In the genomic region with DNA sequence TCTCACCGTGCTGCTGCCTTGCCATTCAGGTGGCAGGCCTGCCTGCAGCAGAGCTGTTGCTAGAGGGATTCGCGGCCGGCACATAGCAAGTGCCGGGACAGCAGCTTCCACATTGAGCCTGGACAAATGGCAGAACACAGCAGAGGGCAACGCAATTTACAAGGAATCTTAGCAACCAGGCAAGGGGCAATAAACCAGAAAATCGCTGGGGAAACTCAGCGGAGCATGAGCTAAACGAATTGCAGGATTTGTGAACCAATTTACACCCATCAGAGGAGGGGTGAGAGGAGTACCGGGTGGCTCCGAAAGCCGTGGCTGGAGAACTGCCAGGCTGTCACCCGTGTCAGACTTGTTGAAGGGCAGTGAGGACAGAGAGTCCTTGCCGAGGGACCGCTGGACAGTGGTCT, we compare ENCODE assay signal across 21 cellular contexts. TPM values are rescaled to one million over a fixed set of nuclear protein-coding genes. Genes with fewer than 3 reads are reported as not detected.
DNase-seq lines count a peak whose midpoint lies in the region; ATAC-seq, FAIRE-seq and TF ChIP-seq lines count a peak whose summit lies in the region.
"Had no signal": no experiment of that assay in that cellular context is flagged by ENCODE, and none has a peak within 500 bp of the region (broad histone marks: within the 10 kb centered on the region; RNA-seq: fewer than 3 reads in every experiment).

No MANE protein-coding gene starts in this region.

- peaks cover 6% of the 10 kb centered on the region for H3K9me3 ChIP-seq in astrocyte (ENCODE audit: insufficient read depth, low read depth, low read length)
- H3K9me3 ChIP-seq: breast epithelium, lower lobe of right lung, vagina had no signal

- TF ChIP-seq CTCF in astrocyte (IDR thresholded peaks at IDR 0.05; ENCODE audit: insufficient read depth, low read depth, low read length), result no peak
- TF ChIP-seq CTCF in CD14-positive monocyte (IDR thresholded peaks at IDR 0.05), result no peak

- peaks cover 41% of the 10 kb centered on the region for H3K27me3 Mint-ChIP-seq in astrocyte (ENCODE audit: low read depth, unreplicated experiment)
- peaks cover 2 to 6% (median 6%) of the 10 kb centered on the region in 3 donors for H3K27me3 Mint-ChIP-seq in CD14-positive monocyte (ENCODE audit: low read depth in 3 of 3)

- H3K27me3 ChIP-seq in astrocyte (ENCODE audit: insufficient read depth, low read length), result no peaks in the 10 kb centered on the region
- H3K27me3 ChIP-seq: breast epithelium, vagina had no signal

- H3K4me3 Mint-ChIP-seq in astrocyte (ENCODE audit: unreplicated experiment) (no peak overlapping the region), CD14-positive monocyte (peak overlapping the region in 1 of 2 donors; percentile 40)
- H3K4me3 Mint-ChIP-seq: activated CD4-positive, alpha-beta memory T cell treated with anti-CD3 and anti-CD28 coated beads, Interleukin-2, amount 10 ng/mL, durations not matched to agents 7 days and 5 days; activated naive CD8-positive, alpha-beta T cell; activated T-cell treated with anti-CD3 and anti-CD28 coated beads, Interleukin-2, amount 50 U/mL, for 72 hours; naive thymus-derived CD8-positive, alpha-beta T cell had no signal

- DNase-seq in Right ventricle myocardium inferior (ENCODE audit: missing footprints), result no peak
- DNase-seq in cardiac septum (ENCODE audit: low spot score), result no peak
- no peak for DNase-seq in astrocyte (ENCODE audit: low read depth)
- DNase-seq in hypothalamus (lab: John Stamatoyannopoulos, UW), result peak in 30 of 51 donors; percentile 3 to 57 (median 26)
- DNase-seq in CD14-positive monocyte (ENCODE audit: low spot score), result no peak
- DNase-seq: activated CD4-positive, alpha-beta memory T cell treated with anti-CD3 and anti-CD28 coated beads, Interleukin-2, amount 10 ng/mL, durations not matched to agents 7 days and 5 days; activated T-cell treated with anti-CD3 and anti-CD28 coated beads, Interleukin-2, amount 50 U/mL, for 72 hours; Caco-2; effector CD8-positive, alpha-beta T cell; lower lobe of right lung; naive thymus-derived CD8-positive, alpha-beta T cell; NCI-H1694 treated with DMSO at 0.1 percent for 48 hours; RPMI8226; SW 1271 had no signal

- no peak for FAIRE-seq in astrocyte (lab: Jason Lieb, UNC)

- H3K4me1 Mint-ChIP-seq in astrocyte (ENCODE audit: low read depth, unreplicated experiment) (peaks cover 5% of the 10 kb centered on the region), CD14-positive monocyte (peaks cover 35% of the 10 kb centered on the region)
- H3K4me1 Mint-ChIP-seq: activated CD4-positive, alpha-beta memory T cell treated with anti-CD3 and anti-CD28 coated beads, Interleukin-2, amount 10 ng/mL, durations not matched to agents 7 days and 5 days had no signal

- no peak overlapping the region for H3K27ac ChIP-seq in astrocyte (ENCODE audit: low read depth, low read length)
- H3K27ac ChIP-seq: breast epithelium, KMS-11, lower lobe of right lung, vagina had no signal

- no peak overlapping the region for H3K4me2 ChIP-seq in astrocyte (ENCODE audit: low read length)
- H3K4me2 ChIP-seq: KMS-11 had no signal

- H3K36me3 ChIP-seq in astrocyte (ENCODE audit: insufficient read depth, low read length), result no peaks in the 10 kb centered on the region
- H3K36me3 ChIP-seq: breast epithelium, lower lobe of right lung, vagina had no signal

- H2AFZ ChIP-seq in astrocyte (ENCODE audit: low read depth, low read length), result peak overlapping the region; percentile 16

- intact Hi-C loops in Right ventricle myocardium inferior (cut with DNase I), result loop anchor here (10.0 kb wide), 1 partner anchor 848 kb away; no protein-coding TSS in a partner anchor
- intact Hi-C loops in cardiac septum (cut with DNase I), result loop anchor here (10.0 kb wide), 1 partner anchor 138 kb away; no protein-coding TSS in a partner anchor
- intact Hi-C loops in CD14-positive monocyte (cut with micrococcal nuclease), result no loop called here

- H4K20me1 ChIP-seq in astrocyte (ENCODE audit: insufficient read depth, low read length), result no peaks in the 10 kb centered on the region

- H3K27ac Mint-ChIP-seq in astrocyte (ENCODE audit: unreplicated experiment) (no peak overlapping the region), CD14-positive monocyte (peak overlapping the region in 3 of 7 donors; percentile 12 to 57 (median 13))
- H3K27ac Mint-ChIP-seq: activated CD4-positive, alpha-beta memory T cell treated with anti-CD3 and anti-CD28 coated beads, Interleukin-2, amount 10 ng/mL, durations not matched to agents 7 days and 5 days; activated naive CD8-positive, alpha-beta T cell; activated T-cell treated with anti-CD3 and anti-CD28 coated beads, Interleukin-2, amount 50 U/mL, for 72 hours had no signal

- H3K36me3 Mint-ChIP-seq in astrocyte (ENCODE audit: low read depth, unreplicated experiment), result no peaks in the 10 kb centered on the region
- peaks cover 0 to 2% of the 10 kb centered on the region in 2 donors for H3K36me3 Mint-ChIP-seq in CD14-positive monocyte
- H3K36me3 Mint-ChIP-seq: activated naive CD8-positive, alpha-beta T cell; naive thymus-derived CD8-positive, alpha-beta T cell had no signal

- no peak overlapping the region for H3K9ac ChIP-seq in astrocyte (ENCODE audit: low read length)
- H3K9ac ChIP-seq: KMS-11 had no signal

- peak; percentile 30 for ATAC-seq in Right ventricle myocardium inferior
- ATAC-seq in GM19467 (IDR thresholded peaks at IDR 0.05; ENCODE audit: unreplicated experiment), result no peak
- ATAC-seq in HG03432 (IDR thresholded peaks at IDR 0.05; ENCODE audit: unreplicated experiment), result no peak
- ATAC-seq in HG03196 (IDR thresholded peaks at IDR 0.05; ENCODE audit: unreplicated experiment), result no peak
- ATAC-seq: activated T-cell treated with anti-CD3 and anti-CD28 coated beads, Interleukin-2, amount 50 U/mL, for 72 hours; lower lobe of right lung; naive thymus-derived CD8-positive, alpha-beta T cell had no signal

- H3K9me3 Mint-ChIP-seq in astrocyte (ENCODE audit: unreplicated experiment) (peaks cover 8% of the 10 kb centered on the region), CD14-positive monocyte (peaks cover 2 to 8% (median 7%) of the 10 kb centered on the region in 7 donors)
- H3K9me3 Mint-ChIP-seq: activated CD4-positive, alpha-beta memory T cell treated with anti-CD3 and anti-CD28 coated beads, Interleukin-2, amount 10 ng/mL, durations not matched to agents 7 days and 5 days; activated T-cell treated with anti-CD3 and anti-CD28 coated beads, Interleukin-2, amount 50 U/mL, for 72 hours had no signal

- H3K79me2 ChIP-seq in astrocyte (ENCODE audit: insufficient read depth, low read length), result no peaks in the 10 kb centered on the region

- H3K4me3 ChIP-seq in astrocyte (ENCODE audit: insufficient read depth, low read depth, low read length), result no peak overlapping the region
- H3K4me3 ChIP-seq: breast epithelium, lower lobe of right lung, vagina had no signal

- H3K4me1 ChIP-seq in astrocyte (ENCODE audit: insufficient read depth, low read length), result peaks cover 21% of the 10 kb centered on the region
- H3K4me1 ChIP-seq: breast epithelium, Caco-2 had no signal

RNA-seq across cellular contexts. Expression of a gene that starts 58.6 kb away (rescaled TPM):
- total RNA-seq in Right ventricle myocardium inferior, result 0.54 TPM
- 17.9 TPM for total RNA-seq in cardiac septum
- total RNA-seq in astrocyte, result 26.6 and 41.2 TPM in 2 replicates
- polyA plus RNA-seq in CD14-positive monocyte, result under 1 TPM in 1 of 2 donors, not detected in 1; 0.05 TPM
- total RNA-seq: activated CD4-positive, alpha-beta memory T cell treated with anti-CD3 and anti-CD28 coated beads, Interleukin-2, amount 10 ng/mL, durations not matched to agents 7 days and 5 days; activated T-cell treated with anti-CD3 and anti-CD28 coated beads, Interleukin-2, amount 50 U/mL, for 72 hours; naive thymus-derived CD8-positive, alpha-beta T cell had no signal

Comparison
In these comparisons a context has a peak if more than half of its experiments do, and no peak if none do; other contexts are left out.
1. RNA of a gene that starts 58.6 kb away (total RNA-seq): 26.6 to 41.2 TPM in astrocyte and 17.9 TPM in cardiac septum (single experiment); 0.54 TPM in Right ventricle myocardium inferior (single experiment); every median in the first group is over 10 times any median in the second.
2. DNase-seq: peak in hypothalamus (30 of 51); none in Right ventricle myocardium inferior (single experiment), cardiac septum (single experiment), astrocyte (single experiment) and CD14-positive monocyte (single experiment).
3. intact Hi-C loops: an anchor here in Right ventricle myocardium inferior (10.0 kb wide) and cardiac septum (10.0 kb wide); none called in CD14-positive monocyte.